Comparison of ENCODE assay signal across 18 cellular contexts in genomic region chr9:23321049-23321448, GRCh38.
DNase-seq lines count a peak whose midpoint lies in the region; ATAC-seq and TF ChIP-seq lines count a peak whose summit lies in the region.
"Had no signal": no experiment of that assay in that cellular context is flagged by ENCODE, and none has a peak within 500 bp of the region (broad histone marks: within the 10 kb centered on the region; RNA-seq: fewer than 3 reads in every experiment).

No MANE protein-coding gene starts in this region.

- intact Hi-C loops in activated naive CD4-positive, alpha-beta T cell treated with anti-CD3 and anti-CD28 coated beads for 36 hours (cut with micrococcal nuclease), result no loop called here

- no peak overlapping the region for H3K27ac ChIP-seq in neural progenitor cell
- H3K27ac ChIP-seq: BLaER1 treated with 17β-estradiol and CSF1 and Interleukin-3, amounts not matched to agents 10 nM and 100 nM had no signal

- no peak for ATAC-seq in HG03439 (IDR thresholded peaks at IDR 0.05; ENCODE audit: unreplicated experiment)
- ATAC-seq: Panc1, Right ventricle myocardium inferior, SK-N-SH treated with all-trans-retinoic acid at 6 μM for 48 hours had no signal

- CTCF ChIA-PET in activated naive CD4-positive, alpha-beta T cell treated with anti-CD3 and anti-CD28 coated beads for 36 hours (lab: Charles Lee), result no interaction called here

- H3K27ac Mint-ChIP-seq in nephron, result peak overlapping the region; percentile 74 to 79 (median 75)
- no peak overlapping the region for H3K27ac Mint-ChIP-seq in neural progenitor cell
- H3K27ac Mint-ChIP-seq in activated naive CD4-positive, alpha-beta T cell treated with anti-CD3 and anti-CD28 coated beads for 36 hours, result no peak overlapping the region
- H3K27ac Mint-ChIP-seq: CD8-positive, alpha-beta memory T cell had no signal

- no peaks in the 10 kb centered on the region for H3K9me3 Mint-ChIP-seq in nephron
- no peaks in the 10 kb centered on the region for H3K9me3 Mint-ChIP-seq in neural progenitor cell
- no peaks in the 10 kb centered on the region for H3K9me3 Mint-ChIP-seq in activated naive CD4-positive, alpha-beta T cell treated with anti-CD3 and anti-CD28 coated beads for 36 hours

- H3K4me2 ChIP-seq in neural progenitor cell, result no peak overlapping the region
- H3K4me2 ChIP-seq: BLaER1 treated with 17β-estradiol and CSF1 and Interleukin-3, amounts not matched to agents 10 nM and 100 nM had no signal

- H3K36me3 Mint-ChIP-seq in nephron (ENCODE audit: low read depth) (no peaks in the 10 kb centered on the region), neural progenitor cell (no peaks in the 10 kb centered on the region)
- H3K36me3 Mint-ChIP-seq in activated naive CD4-positive, alpha-beta T cell treated with anti-CD3 and anti-CD28 coated beads for 36 hours (ENCODE audit: low read depth), result no peaks in the 10 kb centered on the region
- H3K36me3 Mint-ChIP-seq: CD8-positive, alpha-beta memory T cell had no signal

- no peaks in the 10 kb centered on the region for H4K20me1 ChIP-seq in neural progenitor cell (ENCODE audit: low read depth)
- H4K20me1 ChIP-seq: BLaER1 treated with 17β-estradiol and CSF1 and Interleukin-3, amounts not matched to agents 10 nM and 100 nM had no signal

- peak; percentile 5 for DNase-seq in NCI-H2171 treated with DMSO at 0.1 percent for 48 hours (lab: John Stamatoyannopoulos, UW)
- DNase-seq in NCI-H2171 (lab: John Stamatoyannopoulos, UW), result no peak
- DNase-seq in NCI-H1694 (lab: John Stamatoyannopoulos, UW), result peak; percentile 23
- peak; percentile 7 to 53 for DNase-seq in SHP77 (lab: John Stamatoyannopoulos, UW)
- no peak for DNase-seq in neural progenitor cell (ENCODE audit: low spot score)
- no peak for DNase-seq in activated naive CD4-positive, alpha-beta T cell treated with anti-CD3 and anti-CD28 coated beads for 36 hours
- DNase-seq: CD8-positive, alpha-beta memory T cell; GOT3; KG1; NCI-H1048; NCI-H526; T-helper 1 cell had no signal

- no peaks in the 10 kb centered on the region for H3K4me1 ChIP-seq in neural progenitor cell
- H3K4me1 ChIP-seq: BLaER1 treated with 17β-estradiol and CSF1 and Interleukin-3, amounts not matched to agents 10 nM and 100 nM had no signal

- no peak overlapping the region for H2AFZ ChIP-seq in neural progenitor cell (replicated peaks)

- no peaks in the 10 kb centered on the region for H3K79me2 ChIP-seq in neural progenitor cell (ENCODE audit: low read depth)

- H3K4me1 Mint-ChIP-seq in nephron, result peaks cover 8% of the 10 kb centered on the region
- H3K4me1 Mint-ChIP-seq in neural progenitor cell, result no peaks in the 10 kb centered on the region
- H3K4me1 Mint-ChIP-seq in activated naive CD4-positive, alpha-beta T cell treated with anti-CD3 and anti-CD28 coated beads for 36 hours (ENCODE audit: low read depth), result no peaks in the 10 kb centered on the region
- H3K4me1 Mint-ChIP-seq: CD8-positive, alpha-beta memory T cell had no signal

- no peaks in the 10 kb centered on the region for H3K36me3 ChIP-seq in neural progenitor cell
- H3K36me3 ChIP-seq: BLaER1 treated with 17β-estradiol and CSF1 and Interleukin-3, amounts not matched to agents 10 nM and 100 nM had no signal

- H3K27me3 Mint-ChIP-seq in nephron (ENCODE audit: low read depth), result no peaks in the 10 kb centered on the region
- no peaks in the 10 kb centered on the region for H3K27me3 Mint-ChIP-seq in neural progenitor cell (ENCODE audit: insufficient read depth, low read depth)
- H3K27me3 Mint-ChIP-seq in activated naive CD4-positive, alpha-beta T cell treated with anti-CD3 and anti-CD28 coated beads for 36 hours (ENCODE audit: low read depth), result no peaks in the 10 kb centered on the region
- H3K27me3 Mint-ChIP-seq: CD8-positive, alpha-beta memory T cell had no signal

- H3K27me3 ChIP-seq in neural progenitor cell, result no peaks in the 10 kb centered on the region
- H3K27me3 ChIP-seq: BLaER1 treated with 17β-estradiol and CSF1 and Interleukin-3, amounts not matched to agents 10 nM and 100 nM had no signal

- no peaks in the 10 kb centered on the region for H3K9me3 ChIP-seq in neural progenitor cell (ENCODE audit: low read depth)
- H3K9me3 ChIP-seq: BLaER1 treated with 17β-estradiol and CSF1 and Interleukin-3, amounts not matched to agents 10 nM and 100 nM had no signal

- no peak overlapping the region for H3K4me3 ChIP-seq in neural progenitor cell
- H3K4me3 ChIP-seq: BLaER1 treated with 17β-estradiol and CSF1 and Interleukin-3, amounts not matched to agents 10 nM and 100 nM had no signal

- TF ChIP-seq CTCF in nephron (IDR thresholded peaks at IDR 0.05; ENCODE audit: unreplicated experiment in 3 of 3) (no peak), neural progenitor cell (IDR thresholded peaks at IDR 0.05) (no peak)

- no peak overlapping the region for H3K9ac ChIP-seq in neural progenitor cell
- H3K9ac ChIP-seq: BLaER1 treated with 17β-estradiol and CSF1 and Interleukin-3, amounts not matched to agents 10 nM and 100 nM had no signal

- no peak overlapping the region for H3K4me3 Mint-ChIP-seq in nephron
- H3K4me3 Mint-ChIP-seq in neural progenitor cell, result no peak overlapping the region
- H3K4me3 Mint-ChIP-seq in activated naive CD4-positive, alpha-beta T cell treated with anti-CD3 and anti-CD28 coated beads for 36 hours, result no peak overlapping the region
- H3K4me3 Mint-ChIP-seq: CD8-positive, alpha-beta memory T cell had no signal

- H3F3A ChIP-seq in neural progenitor cell (ENCODE audit: low read depth), result no peaks in the 10 kb centered on the region

Comparison
In these comparisons a context has a peak if more than half of its experiments do, and no peak if none do; other contexts are left out.
1. DNase-seq: peak in NCI-H2171 treated with DMSO at 0.1 percent for 48 hours (single experiment), NCI-H1694 (single experiment) and SHP77 (2 of 2); none in NCI-H2171 (single experiment), neural progenitor cell (single experiment) and activated naive CD4-positive, alpha-beta T cell treated with anti-CD3 and anti-CD28 coated beads for 36 hours (single experiment).
2. H3K27ac Mint-ChIP-seq: peak in nephron (3 of 3); none in neural progenitor cell (single experiment) and activated naive CD4-positive, alpha-beta T cell treated with anti-CD3 and anti-CD28 coated beads for 36 hours (single experiment).